ENCODE assay signal across 1 cellular context in genomic region chr12:45327823-45328383, GRCh38.
TF ChIP-seq lines count a peak whose summit lies in the region.

No MANE protein-coding gene starts in this region.

TF ChIP-seq in IMR-90, 13 proteins besides CTCF, POLR2A, EP300 and RAD21:
- TF ChIP-seq BHLHE40 (IDR thresholded peaks at IDR 0.05; ENCODE audit: low read depth, low read length): no peak
- no peak for TF ChIP-seq ELK1 (IDR thresholded peaks at IDR 0.05; ENCODE audit: borderline replicate concordance, low read depth, low read length)
- no peak for TF ChIP-seq MXI1 (IDR thresholded peaks at IDR 0.05; ENCODE audit: borderline replicate concordance, low read depth, low read length)
- no peak for TF ChIP-seq CEBPB (IDR thresholded peaks at IDR 0.05; ENCODE audit: low read depth, low read length)
